6 cellular contexts compared by ENCODE assay signal in the genomic region with DNA sequence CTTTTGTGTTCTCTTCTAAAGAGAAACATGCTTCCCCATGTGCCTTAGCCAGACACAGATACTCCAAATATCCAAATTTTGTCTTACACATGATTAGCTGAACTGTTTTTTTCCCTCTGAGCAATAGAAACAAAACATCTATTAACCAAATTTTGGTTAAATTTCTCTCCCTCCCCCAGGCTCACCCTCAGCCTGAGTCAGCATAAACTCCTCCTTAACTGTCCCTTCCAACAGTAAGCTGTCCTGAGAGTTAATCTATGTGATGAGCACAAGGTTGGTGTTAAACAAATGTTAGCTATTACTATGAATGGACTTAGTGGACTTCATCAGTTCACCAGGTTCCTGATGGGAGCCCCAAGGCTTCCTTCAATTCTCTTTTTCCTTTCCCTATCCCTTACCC.
"Had no signal": no experiment of that assay in that cellular context is flagged by ENCODE, and none has a peak within 500 bp of the region (broad histone marks: within the 10 kb centered on the region; RNA-seq: fewer than 3 reads in every experiment).

No MANE protein-coding gene starts in this region.

- H3K4me2 ChIP-seq: KMS-11 had no signal

- FAIRE-seq: HTR-8/SVneo had no signal

- H3K27ac ChIP-seq: HL-60, KMS-11 had no signal

- H3K9ac ChIP-seq: KMS-11 had no signal

- DNase-seq: IMR-90, KBM-7, KG1 had no signal
